In genomic region chr16:78127130-78127529, GRCh38 we compare ENCODE assay signal across 14 cellular contexts. TPM values are rescaled to one million over a fixed set of nuclear protein-coding genes. Genes with fewer than 3 reads are reported as not detected.
DNase-seq lines count a peak whose midpoint lies in the region; ATAC-seq lines count a peak whose summit lies in the region.
"Had no signal": no experiment of that assay in that cellular context is flagged by ENCODE, and none has a peak within 500 bp of the region (broad histone marks: within the 10 kb centered on the region; RNA-seq: fewer than 3 reads in every experiment).

No MANE protein-coding gene starts in this region.

- peaks cover 2 to 5% of the 10 kb centered on the region in 2 donors for H3K4me1 Mint-ChIP-seq in effector memory CD8-positive, alpha-beta T cell (ENCODE audit: low read depth in 2 of 2)

- no peak overlapping the region for H3K27ac Mint-ChIP-seq in effector memory CD8-positive, alpha-beta T cell
- H3K27ac Mint-ChIP-seq: activated CD4-positive, alpha-beta memory T cell treated with anti-CD3 and anti-CD28 coated beads, Interleukin-2, amount 10 ng/mL, durations not matched to agents 7 days and 5 days; natural killer cell had no signal

- peaks cover 7% of the 10 kb centered on the region for H3K36me3 Mint-ChIP-seq in effector memory CD8-positive, alpha-beta T cell (ENCODE audit: insufficient read depth)
- H3K36me3 Mint-ChIP-seq: natural killer cell had no signal

- no peaks in the 10 kb centered on the region for H3K27me3 ChIP-seq in right cardiac atrium (ENCODE audit: control insufficient read depth, insufficient read depth)
- H3K27me3 ChIP-seq: gastrocnemius medialis had no signal

- H3K4me1 ChIP-seq in right cardiac atrium (ENCODE audit: control insufficient read depth, insufficient read depth, low read length), result peaks cover 2% of the 10 kb centered on the region

- no peak overlapping the region for H3K4me3 Mint-ChIP-seq in effector memory CD8-positive, alpha-beta T cell
- H3K4me3 Mint-ChIP-seq: activated CD4-positive, alpha-beta memory T cell treated with anti-CD3 and anti-CD28 coated beads, Interleukin-2, amount 10 ng/mL, durations not matched to agents 7 days and 5 days; natural killer cell had no signal

- no peak for DNase-seq in Right ventricle myocardium inferior (ENCODE audit: missing footprints)
- no peak for DNase-seq in cardiac septum (ENCODE audit: low spot score)
- peak; percentile 15 for DNase-seq in astrocyte of the hippocampus (ENCODE audit: low read depth, low spot score)
- no peak for DNase-seq in right cardiac atrium
- no peak for DNase-seq in SKM-1 (lab: John Stamatoyannopoulos, UW; ENCODE audit: unreplicated experiment)
- no peak for DNase-seq in DMS79 treated with DMSO at 0.1 percent for 48 hours (lab: John Stamatoyannopoulos, UW)
- DNase-seq in effector memory CD8-positive, alpha-beta T cell, result no peak
- DNase-seq in NCI-H1436 (lab: John Stamatoyannopoulos, UW), result no peak
- DNase-seq: activated CD4-positive, alpha-beta memory T cell treated with anti-CD3 and anti-CD28 coated beads, Interleukin-2, amount 10 ng/mL, durations not matched to agents 7 days and 5 days; activated effector memory CD4-positive, alpha-beta T cell treated with anti-CD3 and anti-CD28 coated beads, Interleukin-2, amount 50 U/mL, for 16 hours; gastrocnemius medialis; kidney; natural killer cell had no signal

- intact Hi-C loops in Right ventricle myocardium inferior (cut with DNase I) (loop anchor here (5.0 to 10.0 kb wide), 2 partner anchors 310 to 628 kb away; no protein-coding TSS in a partner anchor), cardiac septum (cut with DNase I) (loop anchor here (10.0 kb wide), 1 partner anchor 378 kb away; no protein-coding TSS in a partner anchor), right cardiac atrium (cut with DNase I) (loop anchor here (5.0 to 10.0 kb wide), 4 partner anchors 108 to 1478 kb away; partner anchors contain the start of gene MAF (in 1 of the 4))

- ATAC-seq in Right ventricle myocardium inferior, result peak; percentile 51
- peak in 1 of 2 donors; percentile 71 for ATAC-seq in right cardiac atrium
- ATAC-seq in effector memory CD8-positive, alpha-beta T cell (replicated peaks), result no peak
- ATAC-seq: natural killer cell had no signal

- H3K27ac ChIP-seq in right cardiac atrium (ENCODE audit: low read length), result peak overlapping the region; percentile 45
- H3K27ac ChIP-seq: KMS-11 had no signal

- H3K4me3 ChIP-seq in right cardiac atrium (ENCODE audit: low read length), result no peak overlapping the region

- H3K27me3 Mint-ChIP-seq in effector memory CD8-positive, alpha-beta T cell, result no peaks in the 10 kb centered on the region
- H3K27me3 Mint-ChIP-seq: activated CD4-positive, alpha-beta memory T cell treated with anti-CD3 and anti-CD28 coated beads, Interleukin-2, amount 10 ng/mL, durations not matched to agents 7 days and 5 days had no signal

- WGBS in right cardiac atrium, result 31% methylated on average over 5 of the region's 5 CpGs

- no peaks in the 10 kb centered on the region for H3K9me3 ChIP-seq in right cardiac atrium (ENCODE audit: control insufficient read depth, low read length)
- H3K9me3 ChIP-seq: gastrocnemius medialis had no signal

- H3K9me3 Mint-ChIP-seq in effector memory CD8-positive, alpha-beta T cell, result no peaks in the 10 kb centered on the region
- H3K9me3 Mint-ChIP-seq: natural killer cell had no signal

RNA-seq across cellular contexts. Expression of gene WWOX, which starts 27.7 kb away (rescaled TPM):
- total RNA-seq in Right ventricle myocardium inferior (13.1 TPM), cardiac septum (8.6 TPM), right cardiac atrium (10 to 100 TPM; 10.1 to 14.9 (median 13.6) TPM)
- 6.0 TPM for polyA plus RNA-seq in right cardiac atrium
